In genomic region chr4:75705198-75705712, GRCh38 we compare ENCODE assay signal across 23 cellular contexts. TPM values are rescaled to one million over a fixed set of nuclear protein-coding genes. Genes with fewer than 3 reads are reported as not detected.
A peak's percentile ranks its signal among the peaks of the same experiment; 100 is the strongest.
DNase-seq lines count a peak whose midpoint lies in the region; ATAC-seq and TF ChIP-seq lines count a peak whose summit lies in the region.
"Had no signal": no experiment of that assay in that cellular context is flagged by ENCODE, and none has a peak within 500 bp of the region (broad histone marks: within the 10 kb centered on the region; RNA-seq: fewer than 3 reads in every experiment).

No MANE protein-coding gene starts in this region.

- WGBS in HUES64 = 12% methylated on average over 4 of the region's 4 CpGs

- intact Hi-C loops in colonic mucosa (cut with DNase I) = loop anchor here (5.0 kb wide), 2 partner anchors 33 to 53 kb away; partner anchors contain the start of gene G3BP2
- intact Hi-C loops in gastrocnemius medialis (cut with DNase I; ENCODE audit: low total_unique reads) = no loop called here

- H3K9ac ChIP-seq in HUES64 (ENCODE audit: low read depth, low read length) = peak overlapping the region; percentile 44; the same call in 1 of the 2 replicates
- no peak overlapping the region for H3K9ac ChIP-seq in colonic mucosa (ENCODE audit: low read depth in 2 of 2, low read length in 2 of 2)
- peak overlapping the region; percentile 78 for H3K9ac ChIP-seq in iPS-20b (ENCODE audit: low read depth, low read length)

- no peak for TF ChIP-seq POLR2A in gastrocnemius medialis (IDR thresholded peaks at IDR 0.05)

- H3K4me1 ChIP-seq in HUES64 (ENCODE audit: insufficient read depth, low read length) (peaks cover 41% of the 10 kb centered on the region), colonic mucosa (peaks cover 6% of the 10 kb centered on the region), iPS-20b (ENCODE audit: insufficient read depth, low read length) (peaks cover 38% of the 10 kb centered on the region), gastrocnemius medialis (peaks cover 0 to 1% of the 10 kb centered on the region in 2 donors)

- no peak for ATAC-seq in gastrocnemius medialis
- ATAC-seq: activated naive CD4-positive, alpha-beta T cell treated with anti-CD3 and anti-CD28 coated beads, Interleukin-2, amount 50 U/mL, for 72 hours; esophagus mucosa; stimulated activated memory B cell treated with anti-CD40 and anti-IgM and Interleukin-4, amounts not matched to agents 10 μg/mL and 1 μg/mL and 100 μg/mL, for 72 hours had no signal

- H3K27ac ChIP-seq in HUES64 (ENCODE audit: low read depth, low read length) (peak overlapping the region; percentile 93), colonic mucosa (no peak overlapping the region), iPS-20b (ENCODE audit: low read length) (peak overlapping the region; percentile 92), gastrocnemius medialis (peak overlapping the region in 3 of 4 donors; percentile 24 to 36 (median 28))
- H3K27ac ChIP-seq: left ventricle myocardium inferior, neutrophil, skin epidermis had no signal

- in situ Hi-C loops in gastrocnemius medialis (cut with MboI; ENCODE audit: low sequenced_read_pairs in 4 of 4) = no loop called here

- no peak overlapping the region for H3K4me3 ChIP-seq in HUES64 (ENCODE audit: low read length)
- no peak overlapping the region for H3K4me3 ChIP-seq in colonic mucosa
- peak overlapping the region; percentile 12; the same call in 1 of the 2 replicates for H3K4me3 ChIP-seq in iPS-20b (ENCODE audit: low read length)
- no peak overlapping the region for H3K4me3 ChIP-seq in gastrocnemius medialis
- H3K4me3 ChIP-seq in foreskin fibroblast (ENCODE audit: low read depth in 1 of 2, low read length in 2 of 2) = no peak overlapping the region
- H3K4me3 ChIP-seq: left ventricle myocardium inferior, skin epidermis had no signal

- H3K27me3 ChIP-seq in HUES64 (ENCODE audit: insufficient read depth, low read length) = no peaks in the 10 kb centered on the region
- no peaks in the 10 kb centered on the region for H3K27me3 ChIP-seq in colonic mucosa
- no peaks in the 10 kb centered on the region for H3K27me3 ChIP-seq in iPS-20b (ENCODE audit: insufficient read depth, low read length)
- H3K27me3 ChIP-seq in gastrocnemius medialis = no peaks in the 10 kb centered on the region
- H3K27me3 ChIP-seq: neutrophil had no signal

- DNase-seq in colonic mucosa (peak; percentile 36), gastrocnemius medialis (no peak), kidney glomerular epithelial cell (lab: John Stamatoyannopoulos, UW) (no peak), foreskin fibroblast (no peak), NCI-H128 (lab: John Stamatoyannopoulos, UW; ENCODE audit: unreplicated experiment) (no peak)
- DNase-seq: activated CD4-positive, alpha-beta T cell treated with anti-CD3 and anti-CD28 coated beads for 4 hours; CD4-positive, alpha-beta memory T cell; DMS 273 treated with DMSO at 0.1 percent for 48 hours; effector CD4-positive, alpha-beta T cell; GOT3; left ventricle myocardium inferior; NCI-H1092; NCI-H2029; NCI-H82; SIG-M5; stimulated activated CD4-positive, alpha-beta T cell treated with anti-CD3 and anti-CD28 coated beads, Interleukin-2, amount 100 ng/mL, for 24 hours had no signal

- no peaks in the 10 kb centered on the region for H3K9me3 ChIP-seq in HUES64 (ENCODE audit: insufficient read depth, low read depth, low read length)
- H3K9me3 ChIP-seq in colonic mucosa = no peaks in the 10 kb centered on the region
- no peaks in the 10 kb centered on the region for H3K9me3 ChIP-seq in iPS-20b (ENCODE audit: insufficient read depth, low read depth, low read length)
- H3K9me3 ChIP-seq in gastrocnemius medialis = no peaks in the 10 kb centered on the region
- H3K9me3 ChIP-seq: left ventricle myocardium inferior, neutrophil had no signal

- H3K36me3 ChIP-seq in HUES64 (ENCODE audit: insufficient read depth, low read length) (0 out of 2 replicates have a peak, but pooled peaks cover 7% of the 10 kb centered on the region), colonic mucosa (no peaks in the 10 kb centered on the region), iPS-20b (ENCODE audit: insufficient read depth, low read depth, low read length) (peaks cover 12% of the 10 kb centered on the region; the same call in 1 of the 2 replicates), gastrocnemius medialis (peaks cover 0 to 10% of the 10 kb centered on the region in 2 donors)
- H3K36me3 ChIP-seq: left ventricle myocardium inferior, neutrophil had no signal

- no peak for TF ChIP-seq CTCF in colonic mucosa (IDR thresholded peaks at IDR 0.05)
- no peak for TF ChIP-seq CTCF in gastrocnemius medialis (IDR thresholded peaks at IDR 0.05 in 4 of 5, conservative IDR thresholded peaks at IDR 0.05 in 1 of 5)
- TF ChIP-seq CTCF in foreskin fibroblast (IDR thresholded peaks at IDR 0.05; ENCODE audit: low read depth, low read length) = no peak

RNA-seq across cellular contexts. Expression of gene USO1, which starts 19.1 kb away (rescaled TPM):
- polyA plus RNA-seq in HUES64 (2013, experiment 1 of 2) = 99.8 TPM
- polyA plus RNA-seq in HUES64 (2013, experiment 2 of 2) = 99.9 TPM
- total RNA-seq in colonic mucosa = 10 to 100 TPM; 54.7 to 63.0 TPM
- total RNA-seq in gastrocnemius medialis = 100 to 1,000 TPM; 213 to 328 (median 254) TPM

RNA-seq across cellular contexts. Expression of gene G3BP2, which starts 32.0 kb away (rescaled TPM):
- 205 TPM for polyA plus RNA-seq in HUES64 (2013, experiment 1 of 2)
- 202 TPM for polyA plus RNA-seq in HUES64 (2013, experiment 2 of 2)
- 100 to 1,000 TPM; 165 to 183 TPM for total RNA-seq in colonic mucosa
- total RNA-seq in gastrocnemius medialis = 100 to 1,000 TPM; 123 to 226 (median 132) TPM

Comparison
In these comparisons a context has a peak if more than half of its experiments do, and no peak if none do; other contexts are left out.
1. H3K9ac ChIP-seq: peak in HUES64 (single experiment) and iPS-20b (single experiment); none in colonic mucosa (0 of 2).